In genomic region chr19:45200614-45201013, GRCh38 we compare ENCODE assay signal across 9 cellular contexts. TPM values are rescaled to one million over a fixed set of nuclear protein-coding genes. Genes with fewer than 3 reads are reported as not detected.
DNase-seq lines count a peak whose midpoint lies in the region; ATAC-seq and TF ChIP-seq lines count a peak whose summit lies in the region.
"Had no signal": no experiment of that assay in that cellular context is flagged by ENCODE, and none has a peak within 500 bp of the region (broad histone marks: within the 10 kb centered on the region; RNA-seq: fewer than 3 reads in every experiment).

No MANE protein-coding gene starts in this region.

- no peaks in the 10 kb centered on the region for H3K27me3 ChIP-seq in H7 (ENCODE audit: control insufficient read depth, insufficient read depth, low read length)

- no peaks in the 10 kb centered on the region for H3K9me3 Mint-ChIP-seq in nephron progenitor cell

- H3K4me1 Mint-ChIP-seq in nephron progenitor cell, result peaks cover 25% of the 10 kb centered on the region

- no peaks in the 10 kb centered on the region for H3K36me3 Mint-ChIP-seq in nephron progenitor cell (ENCODE audit: low read depth)

- H3K4me3 Mint-ChIP-seq in nephron progenitor cell, result no peak overlapping the region

- H3K36me3 ChIP-seq in H7 (replicated peaks; ENCODE audit: control insufficient read depth, insufficient read depth, low read length), result no peaks in the 10 kb centered on the region

- no peak overlapping the region for H3K27ac Mint-ChIP-seq in nephron progenitor cell

- TF ChIP-seq CTCF in epithelial cell of esophagus (IDR thresholded peaks at IDR 0.05; ENCODE audit: insufficient read depth, low read depth, low read length, missing control alignments), result peak; percentile 34
- peak; percentile 55 for TF ChIP-seq CTCF in nephron progenitor cell (IDR thresholded peaks at IDR 0.05)

- peaks cover 57% of the 10 kb centered on the region for H3K27me3 Mint-ChIP-seq in nephron progenitor cell (ENCODE audit: low read depth, poor library complexity)

- H3K4me3 ChIP-seq in H7 (ENCODE audit: insufficient read depth, low read depth, low read length) (no peak overlapping the region), epithelial cell of esophagus (ENCODE audit: low read length) (no peak overlapping the region)

- no peak for ATAC-seq in GM19452 (IDR thresholded peaks at IDR 0.05; ENCODE audit: unreplicated experiment)
- ATAC-seq in GM21619 (IDR thresholded peaks at IDR 0.05; ENCODE audit: unreplicated experiment), result no peak
- ATAC-seq in GM18870 (IDR thresholded peaks at IDR 0.05; ENCODE audit: unreplicated experiment), result no peak

- DNase-seq in H7 (peak; percentile 52), OCI-M1 (lab: John Stamatoyannopoulos, UW) (peak; percentile 46), epithelial cell of esophagus (ENCODE audit: low read depth) (peak; percentile 60), nephron progenitor cell (peak; percentile 59)
- DNase-seq in stimulated activated CD4-positive, alpha-beta T cell treated with anti-CD3 and anti-CD28 coated beads, Interleukin-4, amount 100 ng/mL, for 1 hour, result no peak
- DNase-seq: NCI-H187 treated with DMSO at 0.1 percent for 48 hours had no signal

RNA-seq across cellular contexts. Expression of gene BLOC1S3, which starts 22.0 kb away (rescaled TPM):
- total RNA-seq in H7 (2014; rRNA removed; shearing (Covaris generic)), result 3.4 and 4.3 TPM in 2 replicates

RNA-seq across cellular contexts. Expression of gene TRAPPC6A, which starts 22.6 kb away (rescaled TPM):
- total RNA-seq in H7 (2014; rRNA removed; shearing (Covaris generic)), result 39.3 and 47.4 TPM in 2 replicates

RNA-seq across cellular contexts. Expression of gene NKPD1, which starts 39.8 kb away (rescaled TPM):
- 0.24 and 0.70 TPM in 2 replicates for total RNA-seq in H7 (2014; rRNA removed; shearing (Covaris generic))

RNA-seq across cellular contexts. Expression of gene EXOC3L2, which starts 44.6 kb away (rescaled TPM):
- total RNA-seq in H7 (2014; rRNA removed; shearing (Covaris generic)), result 2.2 and 5.4 TPM in 2 replicates

RNA-seq across cellular contexts. Expression of gene MARK4, which starts 50.5 kb away (rescaled TPM):
- total RNA-seq in H7 (2014; rRNA removed; shearing (Covaris generic)), result 16.1 and 26.5 TPM in 2 replicates
